Comparison of ENCODE assay signal across 32 cellular contexts in the genomic region with DNA sequence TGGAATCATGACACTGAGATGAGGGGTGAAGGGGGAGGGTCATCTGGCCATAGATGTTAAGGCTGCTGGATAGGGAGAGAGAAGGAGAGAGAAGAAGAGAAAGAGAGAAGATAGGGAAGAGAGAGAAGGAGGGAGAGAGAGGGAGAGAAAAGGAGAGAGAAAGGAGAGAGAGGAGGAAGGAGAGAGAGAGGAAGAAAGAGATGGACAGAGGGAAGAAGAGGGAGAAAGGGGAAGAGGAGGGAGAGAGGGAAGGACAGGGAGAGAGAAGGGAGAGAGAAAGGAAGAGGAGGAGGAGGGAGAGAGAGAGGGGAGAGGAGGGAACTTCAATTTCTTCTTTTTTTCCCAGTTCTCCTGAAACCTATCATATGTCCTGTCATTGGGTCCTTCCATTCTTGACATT. TPM values are rescaled to one million over a fixed set of nuclear protein-coding genes. Genes with fewer than 3 reads are reported as not detected.
"Had no signal": no experiment of that assay in that cellular context is flagged by ENCODE, and none has a peak within 500 bp of the region (broad histone marks: within the 10 kb centered on the region; RNA-seq: fewer than 3 reads in every experiment).

No MANE protein-coding gene starts in this region.

- H3K4me3 Mint-ChIP-seq: activated CD4-positive, alpha-beta T cell treated with anti-CD3 and anti-CD28 coated beads for 36 hours; activated CD4-positive, alpha-beta T cell treated with anti-CD3 and anti-CD28 coated beads, Interleukin-2, amount 10 ng/mL, durations not matched to agents 7 days and 5 days; activated CD8-positive, alpha-beta T cell treated with anti-CD3 and anti-CD28 coated beads, Interleukin-2, amount 10 ng/mL, durations not matched to agents 7 days and 5 days; activated naive CD4-positive, alpha-beta T cell treated with anti-CD3 and anti-CD28 coated beads, Interleukin-2, amount 50 U/mL, for 24 hours; activated naive CD8-positive, alpha-beta T cell treated with anti-CD3 and anti-CD28 coated beads, Interleukin-2, amount 10 ng/mL, durations not matched to agents 7 days and 5 days; activated T-cell treated with anti-CD3 and anti-CD28 coated beads, Interleukin-2, amount 50 U/mL, for 24 hours had no signal

- DNase-seq: activated CD4-positive, alpha-beta T cell treated with anti-CD3 and anti-CD28 coated beads for 36 hours; activated CD4-positive, alpha-beta T cell treated with anti-CD3 and anti-CD28 coated beads, Interleukin-2, amount 10 ng/mL, durations not matched to agents 7 days and 5 days; activated CD4-positive, alpha-beta T cell treated with anti-CD3 and anti-CD28 coated beads, Interleukin-2, amount 50 U/mL, for 48 hours; activated CD8-positive, alpha-beta T cell treated with anti-CD3 and anti-CD28 coated beads, Interleukin-2, amount 10 ng/mL, durations not matched to agents 7 days and 5 days; activated gamma-delta T cell; activated naive CD4-positive, alpha-beta T cell treated with Interleukin-2 at 50 U/mL for 16 hours; activated naive CD8-positive, alpha-beta T cell treated with anti-CD3 and anti-CD28 coated beads, Interleukin-2, amount 10 ng/mL, durations not matched to agents 7 days and 5 days; activated T-cell treated with anti-CD3 and anti-CD28 coated beads, Interleukin-2, amount 50 U/mL, for 24 hours; amygdala; body of pancreas; Kasumi-1; KG1; MM.1S; MV-4-11; NCI-H1092; NCI-H1436 treated with DMSO at 0.1 percent for 48 hours; NCI-H1694 treated with DMSO at 0.1 percent for 48 hours; NCI-H2029; NCI-H345; NCI-H524 treated with DMSO at 0.1 percent for 48 hours; SHP77; SJCRH30; T1000 had no signal

- H3K27me3 ChIP-seq: ascending aorta, body of pancreas, breast epithelium, SJCRH30 had no signal

- H3K36me3 ChIP-seq: ascending aorta, breast epithelium, SJCRH30 had no signal

- ATAC-seq: activated CD4-positive, alpha-beta T cell treated with anti-CD3 and anti-CD28 coated beads for 36 hours; activated CD8-positive, alpha-beta T cell treated with anti-CD3 and anti-CD28 coated beads, Interleukin-2, amount 10 ng/mL, durations not matched to agents 7 days and 5 days; body of pancreas; Panc1 had no signal

- H3K36me3 Mint-ChIP-seq: activated naive CD4-positive, alpha-beta T cell treated with anti-CD3 and anti-CD28 coated beads, Interleukin-2, amount 50 U/mL, for 24 hours; activated naive CD8-positive, alpha-beta T cell treated with anti-CD3 and anti-CD28 coated beads, Interleukin-2, amount 10 ng/mL, durations not matched to agents 7 days and 5 days had no signal

- H3K27ac Mint-ChIP-seq: activated CD4-positive, alpha-beta T cell treated with anti-CD3 and anti-CD28 coated beads for 36 hours; activated CD4-positive, alpha-beta T cell treated with anti-CD3 and anti-CD28 coated beads, Interleukin-2, amount 10 ng/mL, durations not matched to agents 7 days and 5 days; activated CD8-positive, alpha-beta T cell treated with anti-CD3 and anti-CD28 coated beads, Interleukin-2, amount 10 ng/mL, durations not matched to agents 7 days and 5 days; activated naive CD4-positive, alpha-beta T cell treated with anti-CD3 and anti-CD28 coated beads, Interleukin-2, amount 50 U/mL, for 24 hours; activated naive CD8-positive, alpha-beta T cell treated with anti-CD3 and anti-CD28 coated beads, Interleukin-2, amount 10 ng/mL, durations not matched to agents 7 days and 5 days; activated T-cell treated with anti-CD3 and anti-CD28 coated beads, Interleukin-2, amount 50 U/mL, for 24 hours; activated T-helper 2 cell treated with anti-CD3 and anti-CD28 coated beads, Interferon-gamma antibody, Interleukin-2, Interleukin-4, amounts not matched to agents 10 μg/mL and 5 μg/mL and 100 μg/mL, durations not matched to agents 14 hours and 24 hours and 36 hours had no signal

- H3K27me3 Mint-ChIP-seq: activated naive CD4-positive, alpha-beta T cell treated with anti-CD3 and anti-CD28 coated beads, Interleukin-2, amount 50 U/mL, for 24 hours had no signal

- H3K4me1 ChIP-seq: ascending aorta, breast epithelium had no signal

- H3K27ac ChIP-seq: ascending aorta, body of pancreas, breast epithelium, SJCRH30, SK-N-MC had no signal

- H3K4me3 ChIP-seq: ascending aorta, body of pancreas, breast epithelium, SJCRH30, SK-N-MC had no signal

- H3K4me1 Mint-ChIP-seq: activated CD4-positive, alpha-beta T cell treated with anti-CD3 and anti-CD28 coated beads for 36 hours; activated CD4-positive, alpha-beta T cell treated with anti-CD3 and anti-CD28 coated beads, Interleukin-2, amount 10 ng/mL, durations not matched to agents 7 days and 5 days; activated naive CD4-positive, alpha-beta T cell treated with anti-CD3 and anti-CD28 coated beads, Interleukin-2, amount 50 U/mL, for 24 hours; activated naive CD8-positive, alpha-beta T cell treated with anti-CD3 and anti-CD28 coated beads, Interleukin-2, amount 10 ng/mL, durations not matched to agents 7 days and 5 days had no signal

- H3K9me3 ChIP-seq: ascending aorta, body of pancreas, breast epithelium, SJCRH30 had no signal

- H3K9me3 Mint-ChIP-seq: activated CD4-positive, alpha-beta T cell treated with anti-CD3 and anti-CD28 coated beads, Interleukin-2, amount 10 ng/mL, durations not matched to agents 7 days and 5 days; activated naive CD4-positive, alpha-beta T cell treated with anti-CD3 and anti-CD28 coated beads, Interleukin-2, amount 50 U/mL, for 24 hours; activated naive CD8-positive, alpha-beta T cell treated with anti-CD3 and anti-CD28 coated beads, Interleukin-2, amount 10 ng/mL, durations not matched to agents 7 days and 5 days; activated T-cell treated with anti-CD3 and anti-CD28 coated beads, Interleukin-2, amount 50 U/mL, for 24 hours; activated T-helper 2 cell treated with anti-CD3 and anti-CD28 coated beads, Interferon-gamma antibody, Interleukin-2, Interleukin-4, amounts not matched to agents 10 μg/mL and 5 μg/mL and 100 μg/mL, durations not matched to agents 14 hours and 24 hours and 36 hours had no signal

RNA-seq across cellular contexts. Expression of gene RBP1, which starts 15.1 kb away (rescaled TPM):
- total RNA-seq: activated CD4-positive, alpha-beta T cell treated with anti-CD3 and anti-CD28 coated beads for 36 hours; activated CD4-positive, alpha-beta T cell treated with anti-CD3 and anti-CD28 coated beads, Interleukin-2, amount 10 ng/mL, durations not matched to agents 7 days and 5 days; activated CD8-positive, alpha-beta T cell treated with anti-CD3 and anti-CD28 coated beads, Interleukin-2, amount 10 ng/mL, durations not matched to agents 7 days and 5 days; activated naive CD8-positive, alpha-beta T cell treated with anti-CD3 and anti-CD28 coated beads, Interleukin-2, amount 10 ng/mL, durations not matched to agents 7 days and 5 days; activated T-helper 2 cell treated with anti-CD3 and anti-CD28 coated beads, Interferon-gamma antibody, Interleukin-2, Interleukin-4, amounts not matched to agents 10 μg/mL and 5 μg/mL and 100 μg/mL, durations not matched to agents 14 hours and 24 hours and 36 hours; NCI-H460; T-helper 1 cell treated with Interleukin-12 subunit alpha and Interleukin-12 subunit beta and Interleukin-4 antibody, amounts not matched to agents 30 ng/mL and 1 ng/mL, for 36 hours; T-helper 2 cell treated with Interferon-gamma antibody and Interleukin-4, amounts not matched to agents 100 ng/mL and 5 ng/mL, for 36 hours had no signal
